In genomic region chr2:201007584-201007998, GRCh38 we compare ENCODE assay signal across 26 cellular contexts. TPM values are rescaled to one million over a fixed set of nuclear protein-coding genes. Genes with fewer than 3 reads are reported as not detected.
DNase-seq lines count a peak whose midpoint lies in the region; ATAC-seq lines count a peak whose summit lies in the region.
"Had no signal": no experiment of that assay in that cellular context is flagged by ENCODE, and none has a peak within 500 bp of the region (broad histone marks: within the 10 kb centered on the region; RNA-seq: fewer than 3 reads in every experiment).

No MANE protein-coding gene starts in this region.

- H3K4me1 ChIP-seq in SJCRH30: no peaks in the 10 kb centered on the region
- H3K4me1 ChIP-seq: BLaER1 treated with 17β-estradiol and CSF1 and Interleukin-3, amounts not matched to agents 10 nM and 100 nM; lower lobe of right lung; tibial artery had no signal

- DNase-seq in ELF-1 (ENCODE audit: low read depth, low spot score): peak; percentile 8
- no peak for DNase-seq in left lobe of liver (ENCODE audit: low spot score)
- peak; percentile 27 for DNase-seq in renal cortical epithelial cell (ENCODE audit: low read depth)
- DNase-seq in RPMI8226: no peak
- DNase-seq in activated CD4-positive, alpha-beta T cell treated with anti-CD3 and anti-CD28 coated beads for 4 hours: no peak
- no peak for DNase-seq in SJCRH30
- no peak for DNase-seq in NCI-H748 treated with DMSO at 0.1 percent for 48 hours (lab: John Stamatoyannopoulos, UW)
- DNase-seq: activated B cell treated with CpG ODN at 0.5 μM for 24 hours; activated CD8-positive, alpha-beta memory T cell treated with anti-CD3 and anti-CD28 coated beads, Interleukin-2, amount 10 ng/mL, durations not matched to agents 7 days and 5 days; activated T-cell treated with anti-CD3 and anti-CD28 coated beads, Interleukin-2, amount 50 U/mL, for 4 hours; central memory CD4-positive, alpha-beta T cell; DMS53; erythroblast; islet precursor cell; Karpas-422; lower lobe of right lung; NCI-H1436; NCI-H2081; NCI-H226; ovary; right cardiac atrium; stimulated activated CD8-positive, alpha-beta memory T cell treated with anti-CD3 and anti-CD28 coated beads, Interleukin-4, amount 100 ng/mL, for 48 hours; T-cell; tibial artery had no signal

- peaks cover 11% of the 10 kb centered on the region for H3K36me3 ChIP-seq in SJCRH30
- H3K36me3 ChIP-seq: ovary had no signal

- H3K4me3 ChIP-seq in SJCRH30: no peak overlapping the region
- H3K4me3 ChIP-seq: BLaER1 treated with 17β-estradiol and CSF1 and Interleukin-3, amounts not matched to agents 10 nM and 100 nM; lower lobe of right lung; ovary; tibial artery had no signal

- H3K9me3 ChIP-seq in SJCRH30 (replicated peaks): no peaks in the 10 kb centered on the region
- H3K9me3 ChIP-seq: BLaER1 treated with 17β-estradiol and CSF1 and Interleukin-3, amounts not matched to agents 10 nM and 100 nM; lower lobe of right lung; ovary; tibial artery had no signal

- peak; percentile 34 for ATAC-seq in left lobe of liver
- ATAC-seq: activated CD8-positive, alpha-beta memory T cell treated with anti-CD3 and anti-CD28 coated beads, Interleukin-2, amount 10 ng/mL, durations not matched to agents 7 days and 5 days; activated T-cell treated with anti-CD3 and anti-CD28 coated beads, Interleukin-2, amount 50 U/mL, for 4 hours; right cardiac atrium; T-cell had no signal

- H3K27ac ChIP-seq in angular gyrus (ENCODE audit: low read depth, low read length) (peak overlapping the region; percentile 42), SJCRH30 (no peak overlapping the region)
- H3K27ac ChIP-seq: BLaER1 treated with 17β-estradiol and CSF1 and Interleukin-3, amounts not matched to agents 10 nM and 100 nM; lower lobe of right lung; ovary; tibial artery had no signal

- no peaks in the 10 kb centered on the region for H3K27me3 ChIP-seq in SJCRH30
- H3K27me3 ChIP-seq: BLaER1 treated with 17β-estradiol and CSF1 and Interleukin-3, amounts not matched to agents 10 nM and 100 nM; ovary; tibial artery had no signal

RNA-seq across cellular contexts. Expression of gene ORC2, which starts 44.1 kb away (rescaled TPM):
- 8.2 TPM for total RNA-seq in left lobe of liver
- 18.6 and 20.7 TPM in 2 replicates for total RNA-seq in renal cortical epithelial cell
- total RNA-seq in SJCRH30 (2014; rRNA removed; shearing (Covaris generic)): 23.5 and 27.5 TPM in 2 replicates

Comparison
In these comparisons a context has a peak if more than half of its experiments do, and no peak if none do; other contexts are left out.
1. DNase-seq: peak in ELF-1 (single experiment) and renal cortical epithelial cell (single experiment); none in left lobe of liver (single experiment), RPMI8226 (single experiment), activated CD4-positive, alpha-beta T cell treated with anti-CD3 and anti-CD28 coated beads for 4 hours (0 of 2), SJCRH30 (0 of 2) and NCI-H748 treated with DMSO at 0.1 percent for 48 hours (single experiment).